Comparison of ENCODE assay signal across 8 cellular contexts in genomic region chr2:189254268-189254883, GRCh38.
DNase-seq lines count a peak whose midpoint lies in the region; TF ChIP-seq lines count a peak whose summit lies in the region.

No MANE protein-coding gene starts in this region.

- no peaks in the 10 kb centered on the region for H3K36me3 ChIP-seq in thymus (ENCODE audit: control insufficient read depth, insufficient read depth)

- 94% methylated on average over 4 of the region's 4 CpGs for WGBS in thymus

- no peaks in the 10 kb centered on the region for H3K9me3 ChIP-seq in thymus (ENCODE audit: control insufficient read depth)

- DNase-seq in LHCN-M2 (ENCODE audit: low read depth) (peak; percentile 89), cardiac fibroblast (ENCODE audit: low read depth in 2 of 2) (peak; percentile 70 to 81), islet precursor cell (peak; percentile 54), globus pallidus (ENCODE audit: low spot score) (no peak), HK-2 (ENCODE audit: unreplicated experiment) (no peak), NCI-H1092 treated with DMSO at 0.1 percent for 48 hours (lab: John Stamatoyannopoulos, UW) (no peak)
- DNase-seq in activated T-cell treated with anti-CD3 and anti-CD28 coated beads, Interleukin-2, amount 50 U/mL, for 48 hours = no peak

- TF ChIP-seq CTCF in cardiac fibroblast (IDR thresholded peaks at IDR 0.05; ENCODE audit: low read depth, low read length) = no peak

- H3K27ac ChIP-seq in thymus (ENCODE audit: low read depth) = peak overlapping the region; percentile 22

- H3K27me3 ChIP-seq in thymus (ENCODE audit: control insufficient read depth, insufficient read depth) = no peaks in the 10 kb centered on the region

- H3K4me3 ChIP-seq in cardiac fibroblast (replicated peaks in 1 of 2; ENCODE audit: low read depth in 2 of 2, low read length in 2 of 2) = no peak overlapping the region
- no peak overlapping the region for H3K4me3 ChIP-seq in thymus (ENCODE audit: low read length)

- H3K4me1 ChIP-seq in thymus (ENCODE audit: control insufficient read depth, insufficient read depth, low read length) = no peaks in the 10 kb centered on the region

Comparison
In these comparisons a context has a peak if more than half of its experiments do, and no peak if none do; other contexts are left out.
1. DNase-seq: peak in LHCN-M2 (single experiment), cardiac fibroblast (2 of 2) and islet precursor cell (single experiment); none in globus pallidus (single experiment), HK-2 (single experiment), activated T-cell treated with anti-CD3 and anti-CD28 coated beads, Interleukin-2, amount 50 U/mL, for 48 hours (0 of 2) and NCI-H1092 treated with DMSO at 0.1 percent for 48 hours (single experiment).